ENCODE assay signal across 8 cellular contexts in the genomic region with DNA sequence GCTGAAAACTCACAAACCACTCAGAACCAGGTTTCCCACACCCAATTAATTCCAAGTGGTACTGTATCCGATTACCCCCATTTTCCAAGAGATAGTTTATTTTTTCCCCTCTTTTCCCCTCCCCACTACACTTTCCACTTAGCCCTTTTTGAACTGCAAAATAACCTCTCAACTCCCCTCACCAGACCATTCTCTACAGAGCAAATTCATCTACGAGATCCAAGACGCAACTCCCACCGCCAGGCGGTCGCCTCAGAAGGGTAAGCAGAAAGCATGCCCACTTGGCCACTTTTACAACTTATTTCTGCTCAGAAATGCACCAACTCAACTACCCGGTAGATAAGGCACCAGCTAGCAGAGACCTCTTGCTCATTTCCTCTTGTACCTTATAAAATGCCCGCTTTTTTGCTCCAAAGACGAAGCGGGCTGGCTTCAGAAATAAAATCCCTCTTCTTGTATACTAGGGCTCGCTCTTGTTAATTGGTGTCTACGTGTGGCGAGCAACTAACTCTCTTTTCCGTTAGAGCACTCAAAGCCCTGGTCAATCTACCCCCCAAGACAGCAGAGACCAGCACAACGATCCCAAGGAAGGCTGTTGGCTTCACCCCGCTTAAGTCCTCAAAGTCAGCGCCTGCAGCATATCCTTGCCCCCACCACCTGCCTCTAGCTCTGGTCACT. TPM values are rescaled to one million over a fixed set of nuclear protein-coding genes. Genes with fewer than 3 reads are reported as not detected.
A peak's percentile ranks its signal among the peaks of the same experiment; 100 is the strongest.
DNase-seq lines count a peak whose midpoint lies in the region; ATAC-seq and TF ChIP-seq lines count a peak whose summit lies in the region.

No MANE protein-coding gene starts in this region.

- peak overlapping the region; percentile 19; the same call in 1 of the 2 replicates for H3K18ac ChIP-seq in IMR-90 (ENCODE audit: low read depth, low read length)

- H4K5ac ChIP-seq in IMR-90 (ENCODE audit: low read depth, low read length) = peak overlapping the region; percentile 11; the same call in 1 of the 2 replicates

- no peaks in the 10 kb centered on the region for H3K36me3 ChIP-seq in IMR-90 (ENCODE audit: control insufficient read depth, insufficient read depth, low read length)
- H3K36me3 ChIP-seq in effector memory CD4-positive, alpha-beta T cell (ENCODE audit: control insufficient read depth, insufficient read depth, low read length) = no peaks in the 10 kb centered on the region
- no peaks in the 10 kb centered on the region for H3K36me3 ChIP-seq in mucosa of stomach (ENCODE audit: control insufficient read depth, insufficient read depth, low read length)

- H2BK20ac ChIP-seq in IMR-90 (ENCODE audit: low read depth, low read length) = no peak overlapping the region

- H3K4me1 ChIP-seq in IMR-90 (ENCODE audit: control insufficient read depth, insufficient read depth, low read length) (peaks cover 4% of the 10 kb centered on the region), mucosa of stomach (ENCODE audit: control insufficient read depth, insufficient read depth, low read length) (peaks cover 4% of the 10 kb centered on the region)
- peaks cover 5% of the 10 kb centered on the region for H3K4me1 ChIP-seq in effector memory CD4-positive, alpha-beta T cell (ENCODE audit: control insufficient read depth, insufficient read depth, low read length, poor library complexity, severe bottlenecking)

- H3K9me1 ChIP-seq in IMR-90 (ENCODE audit: insufficient read depth, low read length) = peaks cover 4% of the 10 kb centered on the region; the same call in 1 of the 2 replicates

- peak overlapping the region; percentile 86 for H3K14ac ChIP-seq in IMR-90 (replicated peaks; ENCODE audit: low read depth, low read length)

- peak overlapping the region; percentile 92 for H3K23ac ChIP-seq in IMR-90 (ENCODE audit: low read depth, low read length)

- H4K91ac ChIP-seq in IMR-90 (ENCODE audit: insufficient read depth, low read depth, low read length) = 0 out of 2 replicates have a peak overlapping the region, but pooled peaks have one; percentile 12

- dilution Hi-C loops in IMR-90 (cut with HindIII; ENCODE audit: low sequenced_read_pairs, unreplicated experiment) = no loop called here

- H4K8ac ChIP-seq in IMR-90 (ENCODE audit: low read depth in 2 of 2, low read length in 2 of 2) = peak overlapping the region; percentile 74 to 85; a peak in 2 of 4 replicates

- BruUV-seq in IMR-90 (replicated peaks; lab: Mats Ljungman, UMichigan) = TSS peak; percentile 50

- H2BK120ac ChIP-seq in IMR-90 (ENCODE audit: low read depth, low read length) = peak overlapping the region; percentile 32; the same call in 1 of the 2 replicates

- peak; percentile 28; the same call in 1 of the 2 replicates for TF ChIP-seq CTCF in IMR-90 (conservative IDR thresholded peaks at IDR 0.05; ENCODE audit: low read depth, low read length)

- peaks cover 2 to 38% of the 10 kb centered on the region in 2 experiments; a peak in 2 of 4 replicates for H3K79me1 ChIP-seq in IMR-90 (ENCODE audit: low read depth in 1 of 2, low read length in 2 of 2)

- POLR2A ChIA-PET in IMR-90 (lab: Charles Lee; ENCODE audit: unreplicated experiment) = interaction anchor here (0.6 kb wide), 2 partner anchors 15 to 112 kb away, joined by 3 read pairs; no protein-coding TSS in a partner anchor

- 0% methylated on average over 11 of the region's 17 CpGs; no CpG with 5 or more reads in 1 of the 2 experiments for WGBS in IMR-90 (ENCODE audit: extremely low coverage in 2 of 2, insufficient read length in 1 of 2), 2 experiments

- no peak for TF ChIP-seq POLR2A in IMR-90 (IDR thresholded peaks at IDR 0.05; ENCODE audit: low read depth, low read length)

- intact Hi-C loops in IMR-90 (cut with micrococcal nuclease) = loop anchor here (1.0 to 2.0 kb wide), 3 partner anchors 107 to 431 kb away; a partner anchor contains a TSS

- H3K4me2 ChIP-seq in IMR-90 (ENCODE audit: low read depth, low read length) = peak overlapping the region; percentile 76

- H3K4me3 ChIP-seq in IMR-90 (ENCODE audit: insufficient read depth, low read depth, low read length) = peak overlapping the region; percentile 58
- H3K4me3 ChIP-seq in effector memory CD4-positive, alpha-beta T cell (ENCODE audit: insufficient read depth, low read depth, low read length, poor library complexity, severe bottlenecking) = peak overlapping the region; percentile 86
- H3K4me3 ChIP-seq in mucosa of stomach (ENCODE audit: low read length) = peak overlapping the region; percentile 89

- no peaks in the 10 kb centered on the region for H3K9me3 ChIP-seq in IMR-90 (ENCODE audit: control insufficient read depth, insufficient read depth, low read length)
- H3K9me3 ChIP-seq in effector memory CD4-positive, alpha-beta T cell (ENCODE audit: control insufficient read depth, low read length) = no peaks in the 10 kb centered on the region
- no peaks in the 10 kb centered on the region for H3K9me3 ChIP-seq in mucosa of stomach (ENCODE audit: control insufficient read depth, low read length)

- H3K27ac ChIP-seq in IMR-90 (ENCODE audit: insufficient read depth, low read length) (peak overlapping the region; percentile 64), temporal lobe (ENCODE audit: low read depth, low read length) (peak overlapping the region; percentile 99)
- H3K27ac ChIP-seq in effector memory CD4-positive, alpha-beta T cell (ENCODE audit: insufficient read depth, low read length, poor library complexity, severe bottlenecking) = peak overlapping the region; percentile 98

- peaks cover 21% of the 10 kb centered on the region for H4K20me1 ChIP-seq in IMR-90 (ENCODE audit: insufficient read depth, low read length)

- H3K4ac ChIP-seq in IMR-90 (ENCODE audit: low read depth, low read length) = peak overlapping the region; percentile 80

- CTCF ChIA-PET in IMR-90 (lab: Yijun Ruan, JAX) = interaction anchor here (1.0 kb wide), 1 partner anchor 13 kb away, joined by 3 read pairs; no protein-coding TSS in a partner anchor

- peak; percentile 2 for ATAC-seq in GM19397 (IDR thresholded peaks at IDR 0.05; ENCODE audit: unreplicated experiment)
- ATAC-seq in IMR-90 (ENCODE audit: low read depth) = peak; percentile 3

- peak overlapping the region; percentile 66 for H3K9ac ChIP-seq in IMR-90 (ENCODE audit: low read depth, low read length)
- peak overlapping the region; percentile 94 for H3K9ac ChIP-seq in mucosa of stomach (ENCODE audit: low read length)

- in situ Hi-C loops in IMR-90 (cut with MboI; ENCODE audit: low sequenced_read_pairs) = no loop called here

- no peak for TF ChIP-seq RAD21 in IMR-90 (IDR thresholded peaks at IDR 0.05; ENCODE audit: low read length)

- H2AK9ac ChIP-seq in IMR-90 (replicated peaks; ENCODE audit: low read depth, low read length, poor library complexity) = peak overlapping the region; percentile 99

- H3K56ac ChIP-seq in IMR-90 (ENCODE audit: extremely low read depth, insufficient read depth, low read length) = peak overlapping the region; percentile 58

- H2BK5ac ChIP-seq in IMR-90 (ENCODE audit: low read depth, low read length, poor library complexity, severe bottlenecking) = peak overlapping the region; percentile 81

- peak; percentile 52 for DNase-seq in CD1c-positive myeloid dendritic cell (ENCODE audit: extremely low spot score)
- peak; percentile 50 for DNase-seq in IMR-90
- DNase-seq in activated CD4-positive, CD25-positive, alpha-beta regulatory T cell treated with anti-CD3 and anti-CD28 coated beads, Interleukin-2, amount 50 U/mL, for 16 hours (ENCODE audit: low read depth, low spot score) = peak; percentile 10
- DNase-seq in effector memory CD4-positive, alpha-beta T cell = peak in 2 of 3 donors; percentile 20 to 24
- DNase-seq in foreskin melanocyte = no peak

- peak overlapping the region; percentile 97 for H2AFZ ChIP-seq in IMR-90 (replicated peaks; ENCODE audit: low read length, poor library complexity)

- H2BK15ac ChIP-seq in IMR-90 (ENCODE audit: low read depth, low read length) = no peak overlapping the region

- H2AK5ac ChIP-seq in IMR-90 (ENCODE audit: low read depth, low read length) = peak overlapping the region; percentile 36; the same call in 1 of the 2 replicates

- H3K27me3 ChIP-seq in IMR-90 (ENCODE audit: control insufficient read depth, insufficient read depth, low read length) (no peaks in the 10 kb centered on the region), mucosa of stomach (ENCODE audit: control insufficient read depth, insufficient read depth, low read length) (no peaks in the 10 kb centered on the region)
- no peaks in the 10 kb centered on the region for H3K27me3 ChIP-seq in effector memory CD4-positive, alpha-beta T cell (replicated peaks; ENCODE audit: control insufficient read depth, insufficient read depth, low read length, poor library complexity, severe bottlenecking)

TF ChIP-seq in IMR-90, 13 proteins besides CTCF, POLR2A, EP300 and RAD21 (continues in another document):
- no peak for TF ChIP-seq NFE2L2 (IDR thresholded peaks at IDR 0.05; ENCODE audit: low read depth, low read length)
- no peak for TF ChIP-seq CEBPB (IDR thresholded peaks at IDR 0.05; ENCODE audit: low read depth, low read length)
- no peak for TF ChIP-seq CHD1 (IDR thresholded peaks at IDR 0.05; ENCODE audit: low read depth, low read length)
- TF ChIP-seq, protein P1, sequence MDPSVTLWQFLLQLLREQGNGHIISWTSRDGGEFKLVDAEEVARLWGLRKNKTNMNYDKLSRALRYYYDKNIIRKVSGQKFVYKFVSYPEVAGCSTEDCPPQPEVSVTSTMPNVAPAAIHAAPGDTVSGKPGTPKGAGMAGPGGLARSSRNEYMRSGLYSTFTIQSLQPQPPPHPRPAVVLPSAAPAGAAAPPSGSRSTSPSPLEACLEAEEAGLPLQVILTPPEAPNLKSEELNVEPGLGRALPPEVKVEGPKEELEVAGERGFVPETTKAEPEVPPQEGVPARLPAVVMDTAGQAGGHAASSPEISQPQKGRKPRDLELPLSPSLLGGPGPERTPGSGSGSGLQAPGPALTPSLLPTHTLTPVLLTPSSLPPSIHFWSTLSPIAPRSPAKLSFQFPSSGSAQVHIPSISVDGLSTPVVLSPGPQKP (IDR thresholded peaks at IDR 0.05; ENCODE audit: borderline replicate concordance, low read depth, low read length) = no peak
- no peak for TF ChIP-seq MXI1 (IDR thresholded peaks at IDR 0.05; ENCODE audit: borderline replicate concordance, low read depth, low read length)
- no peak for TF ChIP-seq MAZ (IDR thresholded peaks at IDR 0.05; ENCODE audit: borderline replicate concordance, low read depth, low read length)
- no peak for TF ChIP-seq RFX5 (IDR thresholded peaks at IDR 0.05; ENCODE audit: low read depth, low read length)
- TF ChIP-seq BHLHE40 (IDR thresholded peaks at IDR 0.05; ENCODE audit: low read depth, low read length) = no peak

RNA-seq across cellular contexts. Expression of a gene that starts 0.9 kb away (rescaled TPM):
- total RNA-seq in IMR-90 (2012; rRNA removed) = 63.3 and 109 TPM in 2 replicates
- polyA plus RNA-seq in IMR-90 (2012; rRNA removed) = 39.6 and 56.2 TPM in 2 replicates
- 7.7 and 16.2 TPM in 2 replicates for polyA plus RNA-seq in IMR-90 (2012; cell fraction: cytosol; rRNA removed)
- polyA plus RNA-seq in IMR-90 (2012; cell fraction: nucleus; rRNA removed; ENCODE audit: low replicate concordance) = 13.2 and 38.2 TPM in 2 replicates
- total RNA-seq in temporal lobe = 49.7 TPM
